9 cellular contexts compared by ENCODE assay signal in genomic region chr3:129975332-129976090, GRCh38. TPM values are rescaled to one million over a fixed set of nuclear protein-coding genes. Genes with fewer than 3 reads are reported as not detected.
DNase-seq lines count a peak whose midpoint lies in the region; ATAC-seq and TF ChIP-seq lines count a peak whose summit lies in the region.
"Had no signal": no experiment of that assay in that cellular context is flagged by ENCODE, and none has a peak within 500 bp of the region (broad histone marks: within the 10 kb centered on the region; RNA-seq: fewer than 3 reads in every experiment).

No MANE protein-coding gene starts in this region.

- CTCF ChIA-PET in activated CD8-positive, alpha-beta T cell treated with anti-CD3 and anti-CD28 coated beads for 36 hours (lab: Charles Lee), result interaction anchor here (1.4 kb wide), 1 partner anchor 33 kb away, joined by 5 read pairs; no protein-coding TSS in a partner anchor

- H3K9me2 ChIP-seq in GM23338 (ENCODE audit: insufficient read depth) (no peaks in the 10 kb centered on the region), hepatocyte (replicated peaks; ENCODE audit: insufficient read depth) (no peaks in the 10 kb centered on the region)

- H3K4me3 Mint-ChIP-seq in GM23338, result peak overlapping the region; percentile 64
- H3K4me3 Mint-ChIP-seq in activated CD8-positive, alpha-beta T cell treated with anti-CD3 and anti-CD28 coated beads for 36 hours, result peak overlapping the region; percentile 53

- peak; percentile 21 for ATAC-seq in GM23338
- peak; percentile 30 for ATAC-seq in activated CD8-positive, alpha-beta T cell treated with anti-CD3 and anti-CD28 coated beads for 36 hours
- ATAC-seq in gastrocnemius medialis, result no peak
- ATAC-seq in GM18517 (IDR thresholded peaks at IDR 0.05; ENCODE audit: unreplicated experiment), result no peak

- H2AFZ ChIP-seq in GM23338 (peak overlapping the region; percentile 72), hepatocyte (peak overlapping the region; percentile 49)

- no peak overlapping the region for H3K27ac Mint-ChIP-seq in GM23338
- H3K27ac Mint-ChIP-seq in activated CD8-positive, alpha-beta T cell treated with anti-CD3 and anti-CD28 coated beads for 36 hours, result no peak overlapping the region

- POLR2A ChIA-PET in activated CD8-positive, alpha-beta T cell treated with anti-CD3 and anti-CD28 coated beads for 36 hours (lab: Charles Lee), result no interaction called here

- TF ChIP-seq CTCF in GM23338 (conservative IDR thresholded peaks at IDR 0.05; ENCODE audit: low read depth in 2 of 2), result peak; percentile 24 to 43; a peak in 3 of 4 replicates
- TF ChIP-seq CTCF in activated CD8-positive, alpha-beta T cell treated with anti-CD3 and anti-CD28 coated beads for 36 hours (IDR thresholded peaks at IDR 0.05), result no peak
- TF ChIP-seq CTCF in hepatocyte (IDR thresholded peaks at IDR 0.05; ENCODE audit: poor library complexity), result peak; percentile 21
- no peak for TF ChIP-seq CTCF in gastrocnemius medialis (IDR thresholded peaks at IDR 0.05 in 4 of 5, conservative IDR thresholded peaks at IDR 0.05 in 1 of 5)

- H3K4me2 ChIP-seq in GM23338 (peak overlapping the region; percentile 81), hepatocyte (peak overlapping the region; percentile 88)

- 0 out of 2 replicates have a peak, but pooled peaks cover 4% of the 10 kb centered on the region for H3F3A ChIP-seq in GM23338 (replicated peaks; ENCODE audit: low read depth)

- H3K9me3 ChIP-seq in hepatocyte (ENCODE audit: low read depth) (no peaks in the 10 kb centered on the region), gastrocnemius medialis (no peaks in the 10 kb centered on the region)

- no peaks in the 10 kb centered on the region; the same call in 2 of the 3 replicates for H3K9me3 Mint-ChIP-seq in GM23338
- no peaks in the 10 kb centered on the region for H3K9me3 Mint-ChIP-seq in activated CD8-positive, alpha-beta T cell treated with anti-CD3 and anti-CD28 coated beads for 36 hours

- peaks cover 99% of the 10 kb centered on the region for H3K27me3 ChIP-seq in GM23338 (ENCODE audit: insufficient read depth)
- H3K27me3 ChIP-seq in hepatocyte, result peaks cover 75% of the 10 kb centered on the region
- peaks cover 37 to 46% (median 44%) of the 10 kb centered on the region in 3 donors for H3K27me3 ChIP-seq in gastrocnemius medialis

- DNase-seq in GM23338 (ENCODE audit: low spot score) (peak; percentile 74), hepatocyte (ENCODE audit: low spot score) (peak; percentile 26), gastrocnemius medialis (no peak), hepatic stellate cell (ENCODE audit: low spot score) (no peak), NCI-H2029 treated with DMSO at 0.1 percent for 48 hours (lab: John Stamatoyannopoulos, UW) (no peak), NCI-H1436 treated with DMSO at 0.1 percent for 48 hours (lab: John Stamatoyannopoulos, UW) (no peak)
- peak; percentile 21 for DNase-seq in activated CD8-positive, alpha-beta T cell treated with anti-CD3 and anti-CD28 coated beads for 36 hours

- peaks cover 92% of the 10 kb centered on the region for H3K27me3 Mint-ChIP-seq in GM23338 (ENCODE audit: insufficient read depth, low read depth, poor library complexity)
- H3K27me3 Mint-ChIP-seq in activated CD8-positive, alpha-beta T cell treated with anti-CD3 and anti-CD28 coated beads for 36 hours, result peaks cover 43% of the 10 kb centered on the region

- 5% methylated on average over 61 of the region's 62 CpGs for WGBS in hepatocyte (ENCODE audit: low lambda C conversion rate, missing lambda C conversion rate)

- H3K27ac ChIP-seq in GM23338 (ENCODE audit: low read depth) (no peak overlapping the region), hepatocyte (no peak overlapping the region), gastrocnemius medialis (no peak overlapping the region)

- H3K4me3 ChIP-seq in GM23338, result peak overlapping the region; percentile 57
- peak overlapping the region; percentile 5 for H3K4me3 ChIP-seq in hepatocyte
- peak overlapping the region in 3 of 4 donors; percentile 9 to 44 (median 28) for H3K4me3 ChIP-seq in gastrocnemius medialis

- H3K79me2 ChIP-seq in GM23338 (replicated peaks; ENCODE audit: insufficient read depth) (no peaks in the 10 kb centered on the region), hepatocyte (no peaks in the 10 kb centered on the region)

- no peak for TF ChIP-seq POLR2A in gastrocnemius medialis (IDR thresholded peaks at IDR 0.05)

- H3K4me1 Mint-ChIP-seq in GM23338, result peaks cover 19% of the 10 kb centered on the region
- peaks cover 7% of the 10 kb centered on the region for H3K4me1 Mint-ChIP-seq in activated CD8-positive, alpha-beta T cell treated with anti-CD3 and anti-CD28 coated beads for 36 hours (ENCODE audit: low read depth)

- H3K4me1 ChIP-seq in GM23338 (ENCODE audit: insufficient read depth) (peaks cover 12% of the 10 kb centered on the region), hepatocyte (ENCODE audit: insufficient read depth) (peaks cover 13% of the 10 kb centered on the region), gastrocnemius medialis (peaks cover 6 to 14% of the 10 kb centered on the region in 2 donors)

- no peaks in the 10 kb centered on the region for H3K36me3 Mint-ChIP-seq in GM23338 (ENCODE audit: low read depth)
- H3K36me3 Mint-ChIP-seq in activated CD8-positive, alpha-beta T cell treated with anti-CD3 and anti-CD28 coated beads for 36 hours (ENCODE audit: low read depth), result no peaks in the 10 kb centered on the region

- in situ Hi-C loops in gastrocnemius medialis (cut with MboI; ENCODE audit: low sequenced_read_pairs in 4 of 4), result no loop called here

- H3K36me3 ChIP-seq in GM23338 (ENCODE audit: insufficient read depth), result no peaks in the 10 kb centered on the region
- no peaks in the 10 kb centered on the region for H3K36me3 ChIP-seq in hepatocyte (replicated peaks; ENCODE audit: insufficient read depth, low read depth)
- no peaks in the 10 kb centered on the region for H3K36me3 ChIP-seq in gastrocnemius medialis

- H4K20me1 ChIP-seq in GM23338 (replicated peaks; ENCODE audit: insufficient read depth) (peaks cover 14% of the 10 kb centered on the region), hepatocyte (ENCODE audit: insufficient read depth, poor library complexity, severe bottlenecking) (no peaks in the 10 kb centered on the region)

- intact Hi-C loops in activated CD8-positive, alpha-beta T cell treated with anti-CD3 and anti-CD28 coated beads for 36 hours (cut with micrococcal nuclease), result no loop called here
- intact Hi-C loops in gastrocnemius medialis (cut with DNase I; ENCODE audit: low total_unique reads), result no loop called here

TF ChIP-seq in GM23338, 12 proteins besides CTCF, POLR2A, EP300 and RAD21:
- peak; percentile 68 for TF ChIP-seq EZH2 (IDR thresholded peaks at IDR 0.05; ENCODE audit: low read depth, unreplicated experiment)
- TF ChIP-seq POLR2AphosphoS5 (IDR thresholded peaks at IDR 0.05; ENCODE audit: low read depth), result no peak
- no peak for TF ChIP-seq STAT1 (IDR thresholded peaks at IDR 0.05; ENCODE audit: unreplicated experiment)
TF ChIP-seq in GM23338: peak in this region for 1.

RNA-seq across cellular contexts. Expression of gene TRH, which starts 1.0 kb away (rescaled TPM):
- 0.28 TPM in 1 of 2 replicates, not detected in the other for total RNA-seq in GM23338 (2014; rRNA removed; shearing (Covaris generic))
- 0.10 TPM in 1 of 2 replicates, not detected in the other for polyA plus RNA-seq in GM23338 (2016; fragmentation: Nextera tagmentation; extraction: Ambion mirVana)
- total RNA-seq in activated CD8-positive, alpha-beta T cell treated with anti-CD3 and anti-CD28 coated beads for 36 hours, result not detected
- not detected in 2 replicates for total RNA-seq in hepatocyte
- polyA plus RNA-seq in hepatocyte, result 0.27 TPM in 1 of 2 replicates, not detected in the other
- not detected for total RNA-seq in gastrocnemius medialis
- total RNA-seq: SK-MEL-5 had no signal

Comparison
In these comparisons a context has a peak if more than half of its experiments do, and no peak if none do; other contexts are left out.
1. ATAC-seq: peak in GM23338 (single experiment) and activated CD8-positive, alpha-beta T cell treated with anti-CD3 and anti-CD28 coated beads for 36 hours (single experiment); none in gastrocnemius medialis (0 of 2) and GM18517 (single experiment).
2. DNase-seq: peak in GM23338 (single experiment), activated CD8-positive, alpha-beta T cell treated with anti-CD3 and anti-CD28 coated beads for 36 hours (single experiment) and hepatocyte (single experiment); none in gastrocnemius medialis (0 of 2), hepatic stellate cell (single experiment), NCI-H2029 treated with DMSO at 0.1 percent for 48 hours (single experiment) and NCI-H1436 treated with DMSO at 0.1 percent for 48 hours (single experiment).
3. H3K4me3 ChIP-seq: peak in every context shown above with its lines; median percentile 57 in GM23338; 28 in gastrocnemius medialis; 5 in hepatocyte.
4. CTCF ChIP-seq: peak in GM23338 (2 of 2) and hepatocyte (single experiment); none in activated CD8-positive, alpha-beta T cell treated with anti-CD3 and anti-CD28 coated beads for 36 hours (single experiment) and gastrocnemius medialis (0 of 5).